Comparison of ENCODE assay signal across 25 cellular contexts in the genomic region with DNA sequence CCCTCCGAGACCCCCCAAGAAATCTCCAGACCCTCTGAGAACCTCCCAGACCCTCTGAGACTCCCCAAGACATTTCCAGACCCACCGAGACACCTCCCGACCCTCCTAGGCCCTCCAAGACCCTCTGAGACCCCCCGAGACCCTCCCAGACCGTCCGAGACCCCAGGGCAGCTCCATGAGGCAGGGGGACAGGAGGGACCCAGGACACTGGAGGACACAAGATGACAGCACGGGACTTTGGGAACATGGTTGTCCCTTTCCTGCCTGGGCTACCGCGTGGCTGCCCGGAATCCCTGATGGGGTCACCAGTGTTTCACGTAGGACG. TPM values are rescaled to one million over a fixed set of nuclear protein-coding genes. Genes with fewer than 3 reads are reported as not detected.
DNase-seq lines count a peak whose midpoint lies in the region; ATAC-seq and TF ChIP-seq lines count a peak whose summit lies in the region.
"Had no signal": no experiment of that assay in that cellular context is flagged by ENCODE, and none has a peak within 500 bp of the region (broad histone marks: within the 10 kb centered on the region; RNA-seq: fewer than 3 reads in every experiment).

No MANE protein-coding gene starts in this region.

- peaks cover 57% of the 10 kb centered on the region for H4K20me1 ChIP-seq in PC-9 (ENCODE audit: insufficient read depth)

- no peak overlapping the region for H4K91ac ChIP-seq in trophoblast cell (ENCODE audit: low read depth, low read length)

- H3F3A ChIP-seq in PC-9 (ENCODE audit: insufficient read depth, low read depth), result no peaks in the 10 kb centered on the region

- H3K4me1 Mint-ChIP-seq in effector memory CD8-positive, alpha-beta T cell (ENCODE audit: low read depth in 2 of 2), result peaks cover 27 to 36% of the 10 kb centered on the region in 2 donors
- peaks cover 10% of the 10 kb centered on the region for H3K4me1 Mint-ChIP-seq in activated naive CD4-positive, alpha-beta T cell treated with anti-CD3 and anti-CD28 coated beads for 36 hours (ENCODE audit: low read depth)

- no peak overlapping the region for H3K14ac ChIP-seq in trophoblast cell (ENCODE audit: low read length)

- H4K12ac ChIP-seq in trophoblast cell (ENCODE audit: low read depth, low read length), result no peak overlapping the region

- H2BK120ac ChIP-seq in trophoblast cell (ENCODE audit: insufficient read depth, low read length, poor library complexity), result no peak overlapping the region

- H3K4ac ChIP-seq in trophoblast cell (ENCODE audit: low read depth, low read length), result peak overlapping the region; percentile 9

- POLR2A ChIA-PET in PC-9 (lab: Charles Lee; ENCODE audit: unreplicated experiment), result no interaction called here

- BruUV-seq in PC-9 (replicated peaks; lab: Mats Ljungman, UMichigan), result no TSS peak

- no peaks in the 10 kb centered on the region for H3K27me3 Mint-ChIP-seq in effector memory CD8-positive, alpha-beta T cell
- H3K27me3 Mint-ChIP-seq in activated naive CD4-positive, alpha-beta T cell treated with anti-CD3 and anti-CD28 coated beads for 36 hours (ENCODE audit: low read depth), result no peaks in the 10 kb centered on the region
- H3K27me3 Mint-ChIP-seq: activated B cell treated with CpG ODN at 0.5 μM for 24 hours; activated naive CD8-positive, alpha-beta T cell treated with anti-CD3 and anti-CD28 coated beads, Interleukin-2, amount 10 ng/mL, durations not matched to agents 7 days and 5 days; stimulated activated memory B cell treated with anti-CD40 and anti-IgM and Interleukin-4, amounts not matched to agents 10 μg/mL and 1 μg/mL and 100 μg/mL, for 72 hours had no signal

- H2BK12ac ChIP-seq in trophoblast cell (ENCODE audit: low read length), result no peak overlapping the region

- WGBS in trophoblast cell (ENCODE audit: extremely low coverage, insufficient coverage, insufficient read length), result no CpG with 5 or more reads among the region's 12 CpGs

- H3K36me3 Mint-ChIP-seq in effector memory CD8-positive, alpha-beta T cell (ENCODE audit: insufficient read depth), result peaks cover 76% of the 10 kb centered on the region
- peaks cover 14% of the 10 kb centered on the region for H3K36me3 Mint-ChIP-seq in activated naive CD4-positive, alpha-beta T cell treated with anti-CD3 and anti-CD28 coated beads for 36 hours (ENCODE audit: low read depth)

- H3K27ac ChIP-seq in trophoblast cell (ENCODE audit: low read depth, low read length), result no peak overlapping the region
- H3K27ac ChIP-seq in PC-9, result no peak overlapping the region
- H3K27ac ChIP-seq in caudate nucleus (ENCODE audit: low read depth, low read length), result no peak overlapping the region
- H3K27ac ChIP-seq: colonic mucosa, heart left ventricle, right lobe of liver, thoracic aorta had no signal

- H3K4me3 ChIP-seq in BE2C (ENCODE audit: low read depth, low read length) (no peak overlapping the region), trophoblast cell (ENCODE audit: low read depth, low read length) (no peak overlapping the region), PC-9 (no peak overlapping the region)
- H3K4me3 ChIP-seq: colonic mucosa, heart left ventricle, right lobe of liver, thoracic aorta had no signal

- no peak overlapping the region for H3K9ac ChIP-seq in trophoblast cell (ENCODE audit: low read length)

- no peak for TF ChIP-seq CTCF in BE2C (IDR thresholded peaks at IDR 0.05; ENCODE audit: low read depth, low read length)
- TF ChIP-seq CTCF in PC-9 (conservative IDR thresholded peaks at IDR 0.05), result no peak

- H3K18ac ChIP-seq in trophoblast cell (ENCODE audit: low read length), result no peak overlapping the region

- no peak overlapping the region for H3K23ac ChIP-seq in trophoblast cell (ENCODE audit: low read length)

- CTCF ChIA-PET in PC-9 (lab: Charles Lee), result no interaction called here
- CTCF ChIA-PET in activated naive CD4-positive, alpha-beta T cell treated with anti-CD3 and anti-CD28 coated beads for 36 hours (lab: Charles Lee), result no interaction called here

- H3K79me2 ChIP-seq in trophoblast cell (ENCODE audit: control insufficient read depth, insufficient read depth, low read length, poor library complexity) (peaks cover 20% of the 10 kb centered on the region), PC-9 (ENCODE audit: low read depth) (peaks cover 34% of the 10 kb centered on the region)

- DNase-seq in BE2C (peak; percentile 1), trophoblast cell (no peak), PC-9 (no peak), caudate nucleus (lab: John Stamatoyannopoulos, UW) (no peak)
- no peak for DNase-seq in effector memory CD8-positive, alpha-beta T cell
- DNase-seq in activated naive CD4-positive, alpha-beta T cell treated with anti-CD3 and anti-CD28 coated beads for 36 hours, result no peak
- DNase-seq: activated B cell treated with CpG ODN at 0.5 μM for 24 hours; activated CD8-positive, alpha-beta T cell treated with anti-CD3 and anti-CD28 coated beads, Interleukin-2, amount 10 ng/mL, durations not matched to agents 7 days and 5 days; activated T-cell treated with anti-CD3 and anti-CD28 coated beads, Interleukin-2, amount 50 U/mL, for 48 hours; colonic mucosa; Kasumi-1; NCI-H1048; NCI-H1930; NCI-H2227 treated with DMSO at 0.1 percent for 48 hours; NCI-H82; nucleus accumbens; T1000 had no signal

- H3K36me3 ChIP-seq in BE2C (peaks cover 48% of the 10 kb centered on the region), trophoblast cell (ENCODE audit: control insufficient read depth in 1 of 2, insufficient read depth in 2 of 2, low read length in 2 of 2) (peaks cover 73 to 77% of the 10 kb centered on the region in 2 experiments), PC-9 (ENCODE audit: low read depth) (no peaks in the 10 kb centered on the region)
- H3K36me3 ChIP-seq: colonic mucosa had no signal

- ATAC-seq in effector memory CD8-positive, alpha-beta T cell (replicated peaks), result no peak
- no peak for ATAC-seq in GM19023 (IDR thresholded peaks at IDR 0.05; ENCODE audit: unreplicated experiment)
- ATAC-seq: activated CD8-positive, alpha-beta T cell treated with anti-CD3 and anti-CD28 coated beads, Interleukin-2, amount 10 ng/mL, durations not matched to agents 7 days and 5 days; heart left ventricle; right lobe of liver; stimulated activated memory B cell treated with anti-CD40 and anti-IgM and Interleukin-4, amounts not matched to agents 10 μg/mL and 1 μg/mL and 100 μg/mL, for 72 hours had no signal

- no peak overlapping the region for H3K4me3 Mint-ChIP-seq in effector memory CD8-positive, alpha-beta T cell
- H3K4me3 Mint-ChIP-seq in activated naive CD4-positive, alpha-beta T cell treated with anti-CD3 and anti-CD28 coated beads for 36 hours, result no peak overlapping the region
- H3K4me3 Mint-ChIP-seq: activated B cell treated with CpG ODN at 0.5 μM for 24 hours; activated CD8-positive, alpha-beta T cell treated with anti-CD3 and anti-CD28 coated beads, Interleukin-2, amount 10 ng/mL, durations not matched to agents 7 days and 5 days; activated naive CD8-positive, alpha-beta T cell treated with anti-CD3 and anti-CD28 coated beads, Interleukin-2, amount 10 ng/mL, durations not matched to agents 7 days and 5 days; brain; stimulated activated memory B cell treated with anti-CD40 and anti-IgM and Interleukin-4, amounts not matched to agents 10 μg/mL and 1 μg/mL and 100 μg/mL, for 72 hours had no signal

- no peak overlapping the region for H4K8ac ChIP-seq in trophoblast cell (ENCODE audit: low read depth, low read length)

- no peaks in the 10 kb centered on the region for H3K27me3 ChIP-seq in BE2C
- H3K27me3 ChIP-seq in trophoblast cell (ENCODE audit: insufficient read depth, low read length), result no peaks in the 10 kb centered on the region
- H3K27me3 ChIP-seq in PC-9 (ENCODE audit: insufficient read depth, low read depth), result no peaks in the 10 kb centered on the region
- H3K27me3 ChIP-seq: colonic mucosa, heart left ventricle, right lobe of liver had no signal

- no peak overlapping the region for H2AFZ ChIP-seq in trophoblast cell (ENCODE audit: insufficient read depth, low read length, poor library complexity)
- H2AFZ ChIP-seq in PC-9, result no peak overlapping the region

- no peak overlapping the region for H2BK5ac ChIP-seq in trophoblast cell (ENCODE audit: low read depth, low read length, poor library complexity)

- H3K27ac Mint-ChIP-seq in effector memory CD8-positive, alpha-beta T cell, result peak overlapping the region; percentile 56 to 65
- no peak overlapping the region for H3K27ac Mint-ChIP-seq in activated naive CD4-positive, alpha-beta T cell treated with anti-CD3 and anti-CD28 coated beads for 36 hours
- H3K27ac Mint-ChIP-seq: activated B cell treated with CpG ODN at 0.5 μM for 24 hours; activated CD8-positive, alpha-beta T cell treated with anti-CD3 and anti-CD28 coated beads, Interleukin-2, amount 10 ng/mL, durations not matched to agents 7 days and 5 days; activated naive CD8-positive, alpha-beta T cell treated with anti-CD3 and anti-CD28 coated beads, Interleukin-2, amount 10 ng/mL, durations not matched to agents 7 days and 5 days; stimulated activated memory B cell treated with anti-CD40 and anti-IgM and Interleukin-4, amounts not matched to agents 10 μg/mL and 1 μg/mL and 100 μg/mL, for 72 hours had no signal

- intact Hi-C loops in PC-9 (cut with micrococcal nuclease; ENCODE audit: unreplicated experiment), result no loop called here
- intact Hi-C loops in activated naive CD4-positive, alpha-beta T cell treated with anti-CD3 and anti-CD28 coated beads for 36 hours (cut with micrococcal nuclease), result no loop called here

- H3K79me1 ChIP-seq in trophoblast cell (ENCODE audit: low read length), result no peaks in the 10 kb centered on the region

- H2AK5ac ChIP-seq in trophoblast cell (ENCODE audit: low read length), result no peak overlapping the region

- H3K4me2 ChIP-seq in trophoblast cell (ENCODE audit: low read length) (no peak overlapping the region), PC-9 (no peak overlapping the region)

- no peaks in the 10 kb centered on the region for H3K9me2 ChIP-seq in PC-9 (ENCODE audit: insufficient read depth)

- H3K4me1 ChIP-seq in BE2C (no peaks in the 10 kb centered on the region), trophoblast cell (ENCODE audit: control insufficient read depth in 1 of 2, insufficient read depth in 2 of 2, low read length in 2 of 2) (peaks cover 4 to 8% of the 10 kb centered on the region in 2 experiments), PC-9 (replicated peaks; ENCODE audit: insufficient read depth) (no peaks in the 10 kb centered on the region)

- peak; percentile 8 for TF ChIP-seq POLR2A in GM19193 (IDR thresholded peaks at IDR 0.05; ENCODE audit: extremely low read depth, insufficient read depth, insufficient read length)

- H3K9me3 Mint-ChIP-seq in effector memory CD8-positive, alpha-beta T cell, result no peaks in the 10 kb centered on the region
- no peaks in the 10 kb centered on the region for H3K9me3 Mint-ChIP-seq in activated naive CD4-positive, alpha-beta T cell treated with anti-CD3 and anti-CD28 coated beads for 36 hours
- H3K9me3 Mint-ChIP-seq: activated B cell treated with CpG ODN at 0.5 μM for 24 hours; activated naive CD8-positive, alpha-beta T cell treated with anti-CD3 and anti-CD28 coated beads, Interleukin-2, amount 10 ng/mL, durations not matched to agents 7 days and 5 days; brain; stimulated activated memory B cell treated with anti-CD40 and anti-IgM and Interleukin-4, amounts not matched to agents 10 μg/mL and 1 μg/mL and 100 μg/mL, for 72 hours had no signal

- H3K9me3 ChIP-seq in BE2C (no peaks in the 10 kb centered on the region), trophoblast cell (ENCODE audit: insufficient read depth, low read depth, low read length) (peaks cover 4% of the 10 kb centered on the region), PC-9 (ENCODE audit: insufficient read depth, low read depth) (no peaks in the 10 kb centered on the region)
- H3K9me3 ChIP-seq: colonic mucosa, heart left ventricle, right lobe of liver, thoracic aorta had no signal

RNA-seq across cellular contexts. Expression of a gene that starts 10.3 kb away (rescaled TPM):
- polyA plus RNA-seq in BE2C (2012; ENCODE audit: insufficient read depth, insufficient read length, low read depth), result 352 TPM
- 76.4 and 79.7 TPM in 2 replicates for polyA plus RNA-seq in trophoblast cell (2013)
- 153 and 184 TPM in 2 replicates for total RNA-seq in PC-9 (2021)
- total RNA-seq in activated naive CD4-positive, alpha-beta T cell treated with anti-CD3 and anti-CD28 coated beads for 36 hours, result 100 to 1,000 TPM; 136 to 140 TPM

RNA-seq across cellular contexts. Expression of a gene that starts 51.1 kb away (rescaled TPM):
- 247 TPM for polyA plus RNA-seq in BE2C (2012; ENCODE audit: insufficient read depth, insufficient read length, low read depth)
- polyA plus RNA-seq in trophoblast cell (2013), result 58.8 and 59.3 TPM in 2 replicates
- total RNA-seq in PC-9 (2021), result 79.4 and 88.6 TPM in 2 replicates
- total RNA-seq in activated naive CD4-positive, alpha-beta T cell treated with anti-CD3 and anti-CD28 coated beads for 36 hours, result 10 to 100 TPM; 25.2 to 29.4 TPM
